In genomic region chr14:102574840-102575478, GRCh38 we compare ENCODE assay signal across 21 cellular contexts. TPM values are rescaled to one million over a fixed set of nuclear protein-coding genes. Genes with fewer than 3 reads are reported as not detected.
DNase-seq lines count a peak whose midpoint lies in the region; ATAC-seq and TF ChIP-seq lines count a peak whose summit lies in the region.
"Had no signal": no experiment of that assay in that cellular context is flagged by ENCODE, and none has a peak within 500 bp of the region (broad histone marks: within the 10 kb centered on the region; RNA-seq: fewer than 3 reads in every experiment).

No MANE protein-coding gene starts in this region.

- no peak for ATAC-seq in GM18519 (IDR thresholded peaks at IDR 0.05; ENCODE audit: low FRiP score, unreplicated experiment)
- no peak for ATAC-seq in GM21447 (IDR thresholded peaks at IDR 0.05; ENCODE audit: unreplicated experiment)
- ATAC-seq: activated CD8-positive, alpha-beta memory T cell treated with anti-CD3 and anti-CD28 coated beads, Interleukin-2, amount 10 ng/mL, durations not matched to agents 7 days and 5 days had no signal

- H3T11ph ChIP-seq in H9 (ENCODE audit: low read length) = no peak overlapping the region

- H3K27ac Mint-ChIP-seq in H9 = peak overlapping the region; percentile 59 to 76 (median 72); a peak in 5 of 7 replicates
- no peak overlapping the region for H3K27ac Mint-ChIP-seq in CD4-positive, alpha-beta memory T cell
- H3K27ac Mint-ChIP-seq: activated CD8-positive, alpha-beta memory T cell treated with anti-CD3 and anti-CD28 coated beads, Interleukin-2, amount 10 ng/mL, durations not matched to agents 7 days and 5 days; activated naive CD8-positive, alpha-beta T cell had no signal

- H3K9ac ChIP-seq in H9 (ENCODE audit: extremely low read depth, insufficient read length, low read length) = no peak overlapping the region

- H3K23me2 ChIP-seq in H9 (ENCODE audit: insufficient read length, low read depth, low read length, poor library complexity, severe bottlenecking) = no peaks in the 10 kb centered on the region

- H3K4me3 ChIP-seq in SJCRH30 (peak overlapping the region; percentile 12; the same call in 1 of the 2 replicates), osteoblast (ENCODE audit: insufficient read depth, low read length) (no peak overlapping the region)
- no peak overlapping the region for H3K4me3 ChIP-seq in CD4-positive, alpha-beta memory T cell (ENCODE audit: low read length in 2 of 2)
- H3K4me3 ChIP-seq: coronary artery, right atrium auricular region, thyroid gland had no signal

- intact Hi-C loops in CD4-positive, alpha-beta memory T cell (cut with micrococcal nuclease) = no loop called here

- H3K36me3 Mint-ChIP-seq in H9 (ENCODE audit: insufficient read depth in 1 of 3, low read depth in 3 of 3) = no peaks in the 10 kb centered on the region
- no peaks in the 10 kb centered on the region for H3K36me3 Mint-ChIP-seq in CD4-positive, alpha-beta memory T cell
- H3K36me3 Mint-ChIP-seq: activated CD8-positive, alpha-beta memory T cell treated with anti-CD3 and anti-CD28 coated beads, Interleukin-2, amount 10 ng/mL, durations not matched to agents 7 days and 5 days; activated naive CD8-positive, alpha-beta T cell; brain had no signal

- H3K23ac ChIP-seq in H9 (ENCODE audit: insufficient read length, low read depth, low read length) = no peak overlapping the region

- no peak overlapping the region for H2AK5ac ChIP-seq in H9 (ENCODE audit: insufficient read length, low read length)

- H3K79me2 ChIP-seq in H9 (ENCODE audit: insufficient read depth, low read length) (no peaks in the 10 kb centered on the region), osteoblast (ENCODE audit: insufficient read depth, low read length) (no peaks in the 10 kb centered on the region)

- peaks cover 26 to 28% of the 10 kb centered on the region in 2 experiments for H3K4me1 Mint-ChIP-seq in H9
- H3K4me1 Mint-ChIP-seq in CD4-positive, alpha-beta memory T cell = peaks cover 0 to 6% (median 1%) of the 10 kb centered on the region in 4 donors

- H2BK20ac ChIP-seq in H9 (ENCODE audit: low read depth, low read length, poor library complexity, severe bottlenecking) = no peak overlapping the region

- no peak overlapping the region for H4K91ac ChIP-seq in H9 (ENCODE audit: insufficient read length, low read depth, low read length)

- TF ChIP-seq CTCF in H9 (conservative IDR thresholded peaks at IDR 0.05) (no peak), osteoblast (IDR thresholded peaks at IDR 0.05; ENCODE audit: extremely low read depth, low read depth, low read length) (no peak)

- H3K4me3 Mint-ChIP-seq in H9 = peak overlapping the region in 1 of 2 experiments; percentile 27; a peak in 3 of 5 replicates
- H3K4me3 Mint-ChIP-seq in CD4-positive, alpha-beta memory T cell = no peak overlapping the region
- H3K4me3 Mint-ChIP-seq: activated CD8-positive, alpha-beta memory T cell treated with anti-CD3 and anti-CD28 coated beads, Interleukin-2, amount 10 ng/mL, durations not matched to agents 7 days and 5 days; activated naive CD8-positive, alpha-beta T cell had no signal

- H2AFZ ChIP-seq in H9 (ENCODE audit: low read length) = peak overlapping the region; percentile 14
- peak overlapping the region; percentile 84 for H2AFZ ChIP-seq in osteoblast (ENCODE audit: low read length)

- H3K27ac ChIP-seq in H9 (ENCODE audit: insufficient read length, low read depth, low read length) (no peak overlapping the region), SJCRH30 (no peak overlapping the region), osteoblast (ENCODE audit: low read depth, low read length) (no peak overlapping the region)
- no peak overlapping the region for H3K27ac ChIP-seq in CD4-positive, alpha-beta memory T cell (ENCODE audit: low read depth, low read length)
- H3K27ac ChIP-seq: coronary artery, right atrium auricular region, thyroid gland had no signal

- H4K20me1 ChIP-seq in H9 (ENCODE audit: control insufficient read depth, insufficient read depth, insufficient read length) (no peaks in the 10 kb centered on the region), osteoblast (ENCODE audit: insufficient read depth, low read length) (no peaks in the 10 kb centered on the region)

- no peak overlapping the region for H2BK5ac ChIP-seq in H9 (ENCODE audit: insufficient read length, low read length)

- WGBS in H9 (ENCODE audit: extremely low coverage, insufficient read length, low lambda C conversion rate) = no CpG with 5 or more reads among the region's 17 CpGs

- peak overlapping the region; percentile 33 for H3K18ac ChIP-seq in H9 (ENCODE audit: insufficient read length, low read depth, low read length)

- no peak overlapping the region for H4K8ac ChIP-seq in H9 (replicated peaks; ENCODE audit: insufficient read length, low read depth, low read length)

- H4K5ac ChIP-seq in H9 (ENCODE audit: insufficient read length, low read depth, low read length) = no peak overlapping the region

- peak overlapping the region; percentile 44; the same call in 1 of the 2 replicates for H3K14ac ChIP-seq in H9 (ENCODE audit: insufficient read depth, low read length)

- no peaks in the 10 kb centered on the region; the same call in 1 of the 2 replicates for H3K4me1 ChIP-seq in H9 (ENCODE audit: insufficient read depth, low read length)
- H3K4me1 ChIP-seq in SJCRH30 = peaks cover 35% of the 10 kb centered on the region
- H3K4me1 ChIP-seq in osteoblast (ENCODE audit: insufficient read depth, low read length) = peaks cover 8% of the 10 kb centered on the region
- H3K4me1 ChIP-seq in CD4-positive, alpha-beta memory T cell (ENCODE audit: insufficient read depth, low read length) = no peaks in the 10 kb centered on the region
- H3K4me1 ChIP-seq: right atrium auricular region, thyroid gland had no signal

- no peak overlapping the region for H3K56ac ChIP-seq in H9 (ENCODE audit: insufficient read length, low read depth, low read length)

- no peaks in the 10 kb centered on the region; the same call in 1 of the 2 replicates for H3K27me3 Mint-ChIP-seq in H9 (ENCODE audit: low read depth)
- peaks cover 0 to 3% of the 10 kb centered on the region in 2 donors for H3K27me3 Mint-ChIP-seq in CD4-positive, alpha-beta memory T cell
- H3K27me3 Mint-ChIP-seq: activated CD8-positive, alpha-beta memory T cell treated with anti-CD3 and anti-CD28 coated beads, Interleukin-2, amount 10 ng/mL, durations not matched to agents 7 days and 5 days; activated naive CD8-positive, alpha-beta T cell; brain had no signal

- peak; percentile 84 for DNase-seq in H9
- DNase-seq in SJCRH30 = peak; percentile 44 to 56
- DNase-seq in iPS-NIHi11 (ENCODE audit: low spot score) = peak; percentile 73
- no peak for DNase-seq in osteoblast (ENCODE audit: insufficient read length, low spot score, missing footprints)
- DNase-seq in CD4-positive, alpha-beta memory T cell = no peak
- DNase-seq: activated CD8-positive, alpha-beta memory T cell treated with anti-CD3 and anti-CD28 coated beads, Interleukin-2, amount 10 ng/mL, durations not matched to agents 7 days and 5 days; AML-193; DND-41; hippocampal formation; NCI-H187 treated with DMSO at 0.1 percent for 48 hours; NCI-H345; NK-92 treated with Interleukin-12 subunit alpha and Interleukin-12 subunit beta, amount 100 ng/mL, for 24 hours; occipital lobe; stimulated activated CD4-positive, alpha-beta T cell treated with anti-CD3 and anti-CD28 coated beads, Interleukin-15, amount 100 ng/mL, for 24 hours; thyroid gland had no signal

- no peak overlapping the region for H3K4me2 ChIP-seq in H9 (ENCODE audit: insufficient read depth, insufficient read length, low read length)
- no peak overlapping the region for H3K4me2 ChIP-seq in osteoblast (ENCODE audit: insufficient read depth, low read length)

- H3K9me3 Mint-ChIP-seq in H9 = no peaks in the 10 kb centered on the region
- peaks cover 0 to 2% (median 0%) of the 10 kb centered on the region in 8 donors for H3K9me3 Mint-ChIP-seq in CD4-positive, alpha-beta memory T cell

- no peak overlapping the region for H2BK15ac ChIP-seq in H9 (ENCODE audit: low read depth, low read length)

- no peak overlapping the region for H2BK120ac ChIP-seq in H9 (ENCODE audit: low read depth, low read length, poor library complexity, severe bottlenecking)

- H3K27me3 ChIP-seq in H9 (ENCODE audit: insufficient read depth, low read length) = no peaks in the 10 kb centered on the region
- no peaks in the 10 kb centered on the region for H3K27me3 ChIP-seq in SJCRH30
- H3K27me3 ChIP-seq in osteoblast (ENCODE audit: insufficient read depth, low read length) = no peaks in the 10 kb centered on the region
- H3K27me3 ChIP-seq in CD4-positive, alpha-beta memory T cell (ENCODE audit: insufficient read depth, low read length) = no peaks in the 10 kb centered on the region
- H3K27me3 ChIP-seq: right atrium auricular region, thyroid gland had no signal

- CTCF ChIA-PET in CD4-positive, alpha-beta memory T cell (lab: Charles Lee; ENCODE audit: partially characterized antibody) = interaction anchor here (1.7 kb wide), 1 partner anchor 11 kb away, joined by 3 read pairs; no protein-coding TSS in a partner anchor

- H3K36me3 ChIP-seq in SJCRH30 = no peaks in the 10 kb centered on the region
- H3K36me3 ChIP-seq in osteoblast (ENCODE audit: insufficient read depth, low read length) = no peaks in the 10 kb centered on the region
- no peaks in the 10 kb centered on the region for H3K36me3 ChIP-seq in CD4-positive, alpha-beta memory T cell (ENCODE audit: insufficient read depth, low read length)
- H3K36me3 ChIP-seq: right atrium auricular region, thyroid gland had no signal

- no peak overlapping the region for H2BK12ac ChIP-seq in H9 (ENCODE audit: insufficient read length, low read depth, low read length)

- POLR2A ChIA-PET in CD4-positive, alpha-beta memory T cell (lab: Charles Lee; ENCODE audit: partially characterized antibody) = interaction anchor here (0.8 kb wide), 1 partner anchor 17 kb away, joined by 3 read pairs; no protein-coding TSS in a partner anchor

- H3K9me3 ChIP-seq in H9 (ENCODE audit: control insufficient read depth, low read depth, low read length) (no peaks in the 10 kb centered on the region), SJCRH30 (replicated peaks) (no peaks in the 10 kb centered on the region), osteoblast (ENCODE audit: low read depth, low read length) (no peaks in the 10 kb centered on the region)
- no peaks in the 10 kb centered on the region for H3K9me3 ChIP-seq in CD4-positive, alpha-beta memory T cell (ENCODE audit: control insufficient read depth in 1 of 2, low read length in 2 of 2)
- H3K9me3 ChIP-seq: right atrium auricular region, thyroid gland had no signal

- H3K79me1 ChIP-seq in H9 (ENCODE audit: insufficient read depth, low read depth, low read length, poor library complexity, severe bottlenecking) = no peaks in the 10 kb centered on the region

- no peak overlapping the region for H3K4ac ChIP-seq in H9 (ENCODE audit: low read depth, low read length)

RNA-seq across cellular contexts. Expression of gene RCOR1, which starts 17.5 kb away (rescaled TPM):
- total RNA-seq in H9 (2021) (34.1 and 34.5 TPM in 2 replicates), osteoblast (11.6 and 13.3 TPM in 2 replicates)
- total RNA-seq in SJCRH30 (2014; rRNA removed; shearing (Covaris generic)) = 16.7 and 18.2 TPM in 2 replicates
- total RNA-seq in CD4-positive, alpha-beta memory T cell = 10 to 100 TPM; 19.4 to 21.5 TPM
- 1 to 10 TPM in 1 of 2 donors, under 1 TPM in 1; 0.09 to 1.1 TPM for polyA plus RNA-seq in CD4-positive, alpha-beta memory T cell

Comparison
In these comparisons a context has a peak if more than half of its experiments do, and no peak if none do; other contexts are left out.
1. DNase-seq: peak in H9 (single experiment), SJCRH30 (2 of 2) and iPS-NIHi11 (single experiment); none in osteoblast (single experiment) and CD4-positive, alpha-beta memory T cell (0 of 5).
2. H3K27ac Mint-ChIP-seq: peak in H9 (3 of 3); none in CD4-positive, alpha-beta memory T cell (0 of 7).